Comparison of ENCODE assay signal across 19 cellular contexts in the genomic region with DNA sequence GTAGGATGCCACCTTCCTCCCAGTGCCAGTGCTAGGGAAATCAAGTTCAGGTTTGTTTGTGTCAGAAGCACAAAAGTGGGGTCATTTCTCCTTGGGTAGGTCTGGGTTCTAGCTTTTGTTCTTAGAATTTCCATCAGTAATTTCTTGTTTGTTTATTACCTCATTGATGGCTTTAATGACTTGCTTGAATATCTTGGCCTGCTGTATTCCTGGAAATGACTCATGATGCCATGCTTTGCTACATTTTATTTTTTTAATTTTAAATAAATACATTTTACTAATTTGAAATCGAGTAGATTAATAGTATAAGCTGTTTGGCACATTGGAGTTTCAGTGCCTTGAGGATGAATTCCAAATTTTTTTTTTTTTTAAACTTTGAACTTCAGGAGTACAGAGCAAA.
DNase-seq lines count a peak whose midpoint lies in the region; ATAC-seq and TF ChIP-seq lines count a peak whose summit lies in the region.
"Had no signal": no experiment of that assay in that cellular context is flagged by ENCODE, and none has a peak within 500 bp of the region (broad histone marks: within the 10 kb centered on the region; RNA-seq: fewer than 3 reads in every experiment).

No MANE protein-coding gene starts in this region.

- H4K5ac ChIP-seq in mesendoderm (ENCODE audit: low read length) = peak overlapping the region; percentile 79

- H3K4me1 Mint-ChIP-seq in activated naive CD4-positive, alpha-beta T cell treated with anti-CD3 and anti-CD28 coated beads, Interleukin-2, amount 10 ng/mL, durations not matched to agents 7 days and 5 days = peaks cover 98% of the 10 kb centered on the region
- H3K4me1 Mint-ChIP-seq in activated T-helper 2 cell treated with anti-CD3 and anti-CD28 coated beads, Interferon-gamma antibody, Interleukin-2, Interleukin-4, amounts not matched to agents 10 μg/mL and 5 μg/mL and 100 μg/mL, durations not matched to agents 14 hours and 24 hours and 36 hours (ENCODE audit: low read depth) = peaks cover 88% of the 10 kb centered on the region

- intact Hi-C loops in activated T-helper 2 cell treated with anti-CD3 and anti-CD28 coated beads, Interferon-gamma antibody, Interleukin-2, Interleukin-4, amounts not matched to agents 10 μg/mL and 5 μg/mL and 100 μg/mL, durations not matched to agents 14 hours and 24 hours and 36 hours (cut with micrococcal nuclease) = loop anchor here (2.0 to 5.0 kb wide), 3 partner anchors 15 to 188 kb away; partner anchors contain the start of gene JARID2

- H4K8ac ChIP-seq in mesendoderm (ENCODE audit: low read depth, low read length) = no peak overlapping the region

- H3K9me3 Mint-ChIP-seq in activated naive CD4-positive, alpha-beta T cell treated with anti-CD3 and anti-CD28 coated beads, Interleukin-2, amount 10 ng/mL, durations not matched to agents 7 days and 5 days = peaks cover 18% of the 10 kb centered on the region
- H3K9me3 Mint-ChIP-seq in activated T-helper 2 cell treated with anti-CD3 and anti-CD28 coated beads, Interferon-gamma antibody, Interleukin-2, Interleukin-4, amounts not matched to agents 10 μg/mL and 5 μg/mL and 100 μg/mL, durations not matched to agents 14 hours and 24 hours and 36 hours = peaks cover 3% of the 10 kb centered on the region

- H3K79me1 ChIP-seq in mesendoderm (ENCODE audit: low read length) = peaks cover 26% of the 10 kb centered on the region

- H2BK5ac ChIP-seq in mesendoderm (ENCODE audit: low read length) = peak overlapping the region; percentile 88

- H3K9ac ChIP-seq in MM.1S (ENCODE audit: low read length) (no peak overlapping the region), mesendoderm (ENCODE audit: low read length) (peak overlapping the region; percentile 35)

- H3K27ac ChIP-seq in MM.1S (ENCODE audit: low read length) (peak overlapping the region; percentile 87; the same call in 1 of the 2 replicates), mesendoderm (ENCODE audit: low read depth, low read length) (peak overlapping the region; percentile 52)

- H3K4me2 ChIP-seq in MM.1S (ENCODE audit: low read depth, low read length) = peak overlapping the region; percentile 36; the same call in 1 of the 2 replicates
- H3K4me2 ChIP-seq in mesendoderm (ENCODE audit: low read length) = no peak overlapping the region

- no peaks in the 10 kb centered on the region for H3K9me2 ChIP-seq in MM.1S (replicated peaks; ENCODE audit: insufficient read depth, low read length)

- H3K4me3 ChIP-seq in MM.1S (ENCODE audit: low read length) = no peak overlapping the region
- no peak overlapping the region for H3K4me3 ChIP-seq in mesendoderm (ENCODE audit: low read length)

- no peak for TF ChIP-seq CTCF in MM.1S (IDR thresholded peaks at IDR 0.05; ENCODE audit: low read length)

- no CpG with 5 or more reads among the region's 1 CpG for WGBS in mesendoderm (ENCODE audit: extremely low coverage, insufficient coverage, low lambda C conversion rate)

- H3K4me3 Mint-ChIP-seq in activated naive CD4-positive, alpha-beta T cell treated with anti-CD3 and anti-CD28 coated beads, Interleukin-2, amount 10 ng/mL, durations not matched to agents 7 days and 5 days = no peak overlapping the region
- H3K4me3 Mint-ChIP-seq in activated T-helper 2 cell treated with anti-CD3 and anti-CD28 coated beads, Interferon-gamma antibody, Interleukin-2, Interleukin-4, amounts not matched to agents 10 μg/mL and 5 μg/mL and 100 μg/mL, durations not matched to agents 14 hours and 24 hours and 36 hours (ENCODE audit: low read depth) = no peak overlapping the region

- H3K27ac Mint-ChIP-seq in activated naive CD4-positive, alpha-beta T cell treated with anti-CD3 and anti-CD28 coated beads, Interleukin-2, amount 10 ng/mL, durations not matched to agents 7 days and 5 days = peak overlapping the region; percentile 92
- H3K27ac Mint-ChIP-seq in activated T-helper 2 cell treated with anti-CD3 and anti-CD28 coated beads, Interferon-gamma antibody, Interleukin-2, Interleukin-4, amounts not matched to agents 10 μg/mL and 5 μg/mL and 100 μg/mL, durations not matched to agents 14 hours and 24 hours and 36 hours = peak overlapping the region; percentile 82

- CTCF ChIA-PET in activated naive CD4-positive, alpha-beta T cell treated with anti-CD3 and anti-CD28 coated beads, Interleukin-2, amount 10 ng/mL, durations not matched to agents 7 days and 5 days (lab: Charles Lee) = interaction anchor here (1.2 kb wide), 1 partner anchor 13 kb away, joined by 4 read pairs; no protein-coding TSS in a partner anchor

- H3K27me3 Mint-ChIP-seq in activated naive CD4-positive, alpha-beta T cell treated with anti-CD3 and anti-CD28 coated beads, Interleukin-2, amount 10 ng/mL, durations not matched to agents 7 days and 5 days = no peaks in the 10 kb centered on the region
- no peaks in the 10 kb centered on the region for H3K27me3 Mint-ChIP-seq in activated T-helper 2 cell treated with anti-CD3 and anti-CD28 coated beads, Interferon-gamma antibody, Interleukin-2, Interleukin-4, amounts not matched to agents 10 μg/mL and 5 μg/mL and 100 μg/mL, durations not matched to agents 14 hours and 24 hours and 36 hours (ENCODE audit: low read depth)
- H3K27me3 Mint-ChIP-seq: CD8-positive, alpha-beta memory T cell had no signal

- no peaks in the 10 kb centered on the region for H3K36me3 ChIP-seq in MM.1S (replicated peaks; ENCODE audit: insufficient read depth, low read length)
- H3K36me3 ChIP-seq in mesendoderm (ENCODE audit: control insufficient read depth, insufficient read depth, low read length) = no peaks in the 10 kb centered on the region
- H3K36me3 ChIP-seq: BE2C had no signal

- H2AK5ac ChIP-seq in mesendoderm (ENCODE audit: low read length) = peak overlapping the region; percentile 89

- H4K20me1 ChIP-seq in MM.1S (ENCODE audit: insufficient read depth, low read length) = no peaks in the 10 kb centered on the region

- H3K56ac ChIP-seq in mesendoderm (ENCODE audit: low read length) = peak overlapping the region; percentile 75

- H3K23ac ChIP-seq in mesendoderm (ENCODE audit: low read length) = no peak overlapping the region

- H3K9me3 ChIP-seq in MM.1S (replicated peaks; ENCODE audit: insufficient read depth, low read length) = no peaks in the 10 kb centered on the region
- H3K9me3 ChIP-seq: BE2C had no signal

- ATAC-seq in GM19023 (IDR thresholded peaks at IDR 0.05; ENCODE audit: unreplicated experiment) = no peak
- ATAC-seq in GM21381 (IDR thresholded peaks at IDR 0.05; ENCODE audit: unreplicated experiment) = no peak

- no peak overlapping the region for H2BK120ac ChIP-seq in mesendoderm (ENCODE audit: low read depth, low read length)

- peaks cover 61% of the 10 kb centered on the region for H3K36me3 Mint-ChIP-seq in activated naive CD4-positive, alpha-beta T cell treated with anti-CD3 and anti-CD28 coated beads, Interleukin-2, amount 10 ng/mL, durations not matched to agents 7 days and 5 days
- H3K36me3 Mint-ChIP-seq in activated T-helper 2 cell treated with anti-CD3 and anti-CD28 coated beads, Interferon-gamma antibody, Interleukin-2, Interleukin-4, amounts not matched to agents 10 μg/mL and 5 μg/mL and 100 μg/mL, durations not matched to agents 14 hours and 24 hours and 36 hours (ENCODE audit: low read depth) = peaks cover 49% of the 10 kb centered on the region
- H3K36me3 Mint-ChIP-seq: CD8-positive, alpha-beta memory T cell had no signal

- peaks cover 80% of the 10 kb centered on the region for H3K79me2 ChIP-seq in MM.1S (ENCODE audit: low read length)
- peaks cover 74% of the 10 kb centered on the region for H3K79me2 ChIP-seq in mesendoderm (ENCODE audit: control insufficient read depth, insufficient read depth, low read length)

- H3K18ac ChIP-seq in mesendoderm (ENCODE audit: low read length) = peak overlapping the region; percentile 93

- H3K4ac ChIP-seq in mesendoderm (ENCODE audit: low read depth, low read length) = no peak overlapping the region

- H2AFZ ChIP-seq in MM.1S (ENCODE audit: low read length) = no peak overlapping the region

- no peak for DNase-seq in activated naive CD4-positive, alpha-beta T cell treated with anti-CD3 and anti-CD28 coated beads, Interleukin-2, amount 10 ng/mL, durations not matched to agents 7 days and 5 days
- DNase-seq in activated naive CD4-positive, alpha-beta T cell (lab: John Stamatoyannopoulos, UW) = no peak
- DNase-seq in MM.1S (no peak), mesendoderm (no peak), NCI-H774 (lab: John Stamatoyannopoulos, UW) (no peak)
- no peak for DNase-seq in activated T-helper 2 cell treated with anti-CD3 and anti-CD28 coated beads, Interferon-gamma antibody, Interleukin-2, Interleukin-4, amounts not matched to agents 10 μg/mL and 5 μg/mL and 100 μg/mL, durations not matched to agents 14 hours and 24 hours and 36 hours (ENCODE audit: low spot score)
- DNase-seq: ACHN; BE2C; CD8-positive, alpha-beta memory T cell; DMS 273 treated with DMSO at 0.1 percent for 48 hours; HCEC 1CT; Karpas-422; NCI-H187 treated with DMSO at 0.1 percent for 48 hours; NCI-H2171; NCI-H446 treated with DMSO at 0.1 percent for 48 hours; NCI-H748 treated with DMSO at 0.1 percent for 48 hours; SHP77 treated with DMSO at 0.1 percent for 48 hours had no signal

- H3K27me3 ChIP-seq in MM.1S (replicated peaks; ENCODE audit: insufficient read depth, low read length) (no peaks in the 10 kb centered on the region), mesendoderm (ENCODE audit: insufficient read depth, low read length, poor library complexity) (no peaks in the 10 kb centered on the region)
- H3K27me3 ChIP-seq: BE2C had no signal

- peaks cover 23% of the 10 kb centered on the region for H3F3A ChIP-seq in MM.1S (ENCODE audit: insufficient read depth, low read length)

- H3K4me1 ChIP-seq in MM.1S (ENCODE audit: low read length) (peaks cover 65% of the 10 kb centered on the region), mesendoderm (ENCODE audit: control insufficient read depth, low read depth, low read length) (peaks cover 57% of the 10 kb centered on the region)

- no peak overlapping the region for H2BK15ac ChIP-seq in mesendoderm (replicated peaks; ENCODE audit: low read depth)
